ENCODE assay signal across 1 cellular context in the genomic region with DNA sequence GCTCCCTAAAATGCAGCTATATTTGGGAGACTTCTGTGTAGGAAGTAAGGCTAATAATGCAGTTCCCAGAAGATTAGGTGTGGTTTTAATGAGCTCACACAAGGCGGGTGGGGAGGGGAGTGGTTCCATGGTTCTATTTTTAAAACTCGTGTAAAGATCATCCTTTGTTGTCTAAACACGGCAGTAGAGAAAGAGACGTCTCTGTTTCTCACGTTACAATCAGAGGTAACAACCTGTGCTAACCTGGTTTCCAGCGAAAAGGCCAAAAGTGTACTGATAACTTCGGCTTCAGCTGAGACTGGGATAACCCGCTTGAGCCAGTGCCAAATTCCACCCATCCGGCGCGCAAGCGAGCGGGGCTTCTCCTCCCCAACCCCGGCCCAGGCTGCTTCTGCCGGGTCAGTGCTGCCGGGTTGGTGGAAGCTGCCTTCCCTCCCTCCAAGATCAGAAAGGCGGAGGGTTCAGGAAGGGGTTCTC.
TF ChIP-seq lines count a peak whose summit lies in the region.

No MANE protein-coding gene starts in this region.

TF ChIP-seq in GM12878, 131 proteins besides CTCF, POLR2A, EP300 and RAD21:
- TF ChIP-seq RB1 (IDR thresholded peaks at IDR 0.05; ENCODE audit: borderline replicate concordance) = no peak
- TF ChIP-seq STAT1 (conservative IDR thresholded peaks at IDR 0.05) = no peak
- no peak for TF ChIP-seq ZBED1 (IDR thresholded peaks at IDR 0.05; ENCODE audit: borderline replicate concordance)
- no peak for TF ChIP-seq ETV6 (conservative IDR thresholded peaks at IDR 0.05 in 1 of 2, IDR thresholded peaks at IDR 0.05 in 1 of 2; ENCODE audit: borderline replicate concordance in 1 of 2, low read depth in 1 of 2)
- TF ChIP-seq FOXM1 (IDR thresholded peaks at IDR 0.05; ENCODE audit: low read depth, low read length) = no peak
- TF ChIP-seq, protein P1, sequence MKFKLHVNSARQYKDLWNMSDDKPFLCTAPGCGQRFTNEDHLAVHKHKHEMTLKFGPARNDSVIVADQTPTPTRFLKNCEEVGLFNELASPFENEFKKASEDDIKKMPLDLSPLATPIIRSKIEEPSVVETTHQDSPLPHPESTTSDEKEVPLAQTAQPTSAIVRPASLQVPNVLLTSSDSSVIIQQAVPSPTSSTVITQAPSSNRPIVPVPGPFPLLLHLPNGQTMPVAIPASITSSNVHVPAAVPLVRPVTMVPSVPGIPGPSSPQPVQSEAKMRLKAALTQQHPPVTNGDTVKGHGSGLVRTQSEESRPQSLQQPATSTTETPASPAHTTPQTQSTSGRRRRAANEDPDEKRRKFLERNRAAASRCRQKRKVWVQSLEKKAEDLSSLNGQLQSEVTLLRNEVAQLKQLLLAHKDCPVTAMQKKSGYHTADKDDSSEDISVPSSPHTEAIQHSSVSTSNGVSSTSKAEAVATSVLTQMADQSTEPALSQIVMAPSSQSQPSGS (IDR thresholded peaks at IDR 0.05; ENCODE audit: low read length) = 0 out of 2 replicates have a peak, but pooled peaks have one; percentile 16
- TF ChIP-seq SIN3A (IDR thresholded peaks at IDR 0.05; ENCODE audit: low read depth, low read length) = no peak
- TF ChIP-seq, protein P2, sequence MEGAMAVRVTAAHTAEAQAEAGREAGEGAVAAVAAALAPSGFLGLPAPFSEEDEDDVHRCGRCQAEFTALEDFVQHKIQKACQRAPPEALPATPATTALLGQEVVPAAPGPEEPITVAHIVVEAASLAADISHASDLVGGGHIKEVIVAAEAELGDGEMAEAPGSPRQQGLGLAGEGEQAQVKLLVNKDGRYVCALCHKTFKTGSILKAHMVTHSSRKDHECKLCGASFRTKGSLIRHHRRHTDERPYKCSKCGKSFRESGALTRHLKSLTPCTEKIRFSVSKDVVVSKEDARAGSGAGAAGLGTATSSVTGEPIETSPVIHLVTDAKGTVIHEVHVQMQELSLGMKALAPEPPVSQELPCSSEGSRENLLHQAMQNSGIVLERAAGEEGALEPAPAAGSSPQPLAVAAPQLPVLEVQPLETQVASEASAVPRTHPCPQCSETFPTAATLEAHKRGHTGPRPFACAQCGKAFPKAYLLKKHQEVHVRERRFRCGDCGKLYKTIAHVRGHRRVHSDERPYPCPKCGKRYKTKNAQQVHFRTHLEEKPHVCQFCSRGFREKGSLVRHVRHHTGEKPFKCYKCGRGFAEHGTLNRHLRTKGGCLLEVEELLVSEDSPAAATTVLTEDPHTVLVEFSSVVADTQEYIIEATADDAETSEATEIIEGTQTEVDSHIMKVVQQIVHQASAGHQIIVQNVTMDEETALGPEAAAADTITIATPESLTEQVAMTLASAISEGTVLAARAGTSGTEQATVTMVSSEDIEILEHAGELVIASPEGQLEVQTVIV (IDR thresholded peaks at IDR 0.05; ENCODE audit: borderline replicate concordance, partially characterized antibody) = no peak
- no peak for TF ChIP-seq RELA (IDR thresholded peaks at IDR 0.05; ENCODE audit: borderline replicate concordance, partially characterized antibody)
- no peak for TF ChIP-seq JUNB (IDR thresholded peaks at IDR 0.05)
- TF ChIP-seq BACH1 (IDR thresholded peaks at IDR 0.05; ENCODE audit: borderline replicate concordance) = 0 out of 2 replicates have a peak, but pooled peaks have one; percentile 21
- TF ChIP-seq, protein P3, sequence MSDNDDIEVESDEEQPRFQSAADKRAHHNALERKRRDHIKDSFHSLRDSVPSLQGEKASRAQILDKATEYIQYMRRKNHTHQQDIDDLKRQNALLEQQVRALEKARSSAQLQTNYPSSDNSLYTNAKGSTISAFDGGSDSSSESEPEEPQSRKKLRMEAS (IDR thresholded peaks at IDR 0.05; ENCODE audit: low read depth, low read length) = no peak
- TF ChIP-seq MYC (IDR thresholded peaks at IDR 0.05; ENCODE audit: insufficient read depth, insufficient read length, insufficient replicate concordance, low read length, severe bottlenecking) = no peak
- TF ChIP-seq BMI1 (IDR thresholded peaks at IDR 0.05; ENCODE audit: borderline replicate concordance) = no peak
- peak; percentile 63; the same call in 1 of the 2 replicates for TF ChIP-seq MEF2A (IDR thresholded peaks at IDR 0.05; ENCODE audit: insufficient read depth, low read depth, low read length)
- no peak for TF ChIP-seq JUND (IDR thresholded peaks at IDR 0.05; ENCODE audit: low read depth, low read length)
- TF ChIP-seq, protein P4, sequence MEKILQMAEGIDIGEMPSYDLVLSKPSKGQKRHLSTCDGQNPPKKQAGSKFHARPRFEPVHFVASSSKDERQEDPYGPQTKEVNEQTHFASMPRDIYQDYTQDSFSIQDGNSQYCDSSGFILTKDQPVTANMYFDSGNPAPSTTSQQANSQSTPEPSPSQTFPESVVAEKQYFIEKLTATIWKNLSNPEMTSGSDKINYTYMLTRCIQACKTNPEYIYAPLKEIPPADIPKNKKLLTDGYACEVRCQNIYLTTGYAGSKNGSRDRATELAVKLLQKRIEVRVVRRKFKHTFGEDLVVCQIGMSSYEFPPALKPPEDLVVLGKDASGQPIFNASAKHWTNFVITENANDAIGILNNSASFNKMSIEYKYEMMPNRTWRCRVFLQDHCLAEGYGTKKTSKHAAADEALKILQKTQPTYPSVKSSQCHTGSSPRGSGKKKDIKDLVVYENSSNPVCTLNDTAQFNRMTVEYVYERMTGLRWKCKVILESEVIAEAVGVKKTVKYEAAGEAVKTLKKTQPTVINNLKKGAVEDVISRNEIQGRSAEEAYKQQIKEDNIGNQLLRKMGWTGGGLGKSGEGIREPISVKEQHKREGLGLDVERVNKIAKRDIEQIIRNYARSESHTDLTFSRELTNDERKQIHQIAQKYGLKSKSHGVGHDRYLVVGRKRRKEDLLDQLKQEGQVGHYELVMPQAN (conservative IDR thresholded peaks at IDR 0.05) = no peak
- no peak for TF ChIP-seq NFXL1 (IDR thresholded peaks at IDR 0.05; ENCODE audit: borderline replicate concordance)
- TF ChIP-seq ATF7 (IDR thresholded peaks at IDR 0.05; ENCODE audit: low read depth) = no peak
- TF ChIP-seq POU2F2 (IDR thresholded peaks at IDR 0.05; ENCODE audit: borderline replicate concordance, low read depth, low read length) = no peak
- TF ChIP-seq, protein P5, sequence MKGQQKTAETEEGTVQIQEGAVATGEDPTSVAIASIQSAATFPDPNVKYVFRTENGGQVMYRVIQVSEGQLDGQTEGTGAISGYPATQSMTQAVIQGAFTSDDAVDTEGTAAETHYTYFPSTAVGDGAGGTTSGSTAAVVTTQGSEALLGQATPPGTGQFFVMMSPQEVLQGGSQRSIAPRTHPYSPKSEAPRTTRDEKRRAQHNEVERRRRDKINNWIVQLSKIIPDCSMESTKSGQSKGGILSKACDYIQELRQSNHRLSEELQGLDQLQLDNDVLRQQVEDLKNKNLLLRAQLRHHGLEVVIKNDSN (IDR thresholded peaks at IDR 0.05; ENCODE audit: borderline replicate concordance, extremely low read length, insufficient read depth, low read depth, low read length) = no peak
- no peak for TF ChIP-seq RAD51 (IDR thresholded peaks at IDR 0.05)
- TF ChIP-seq, protein P6, sequence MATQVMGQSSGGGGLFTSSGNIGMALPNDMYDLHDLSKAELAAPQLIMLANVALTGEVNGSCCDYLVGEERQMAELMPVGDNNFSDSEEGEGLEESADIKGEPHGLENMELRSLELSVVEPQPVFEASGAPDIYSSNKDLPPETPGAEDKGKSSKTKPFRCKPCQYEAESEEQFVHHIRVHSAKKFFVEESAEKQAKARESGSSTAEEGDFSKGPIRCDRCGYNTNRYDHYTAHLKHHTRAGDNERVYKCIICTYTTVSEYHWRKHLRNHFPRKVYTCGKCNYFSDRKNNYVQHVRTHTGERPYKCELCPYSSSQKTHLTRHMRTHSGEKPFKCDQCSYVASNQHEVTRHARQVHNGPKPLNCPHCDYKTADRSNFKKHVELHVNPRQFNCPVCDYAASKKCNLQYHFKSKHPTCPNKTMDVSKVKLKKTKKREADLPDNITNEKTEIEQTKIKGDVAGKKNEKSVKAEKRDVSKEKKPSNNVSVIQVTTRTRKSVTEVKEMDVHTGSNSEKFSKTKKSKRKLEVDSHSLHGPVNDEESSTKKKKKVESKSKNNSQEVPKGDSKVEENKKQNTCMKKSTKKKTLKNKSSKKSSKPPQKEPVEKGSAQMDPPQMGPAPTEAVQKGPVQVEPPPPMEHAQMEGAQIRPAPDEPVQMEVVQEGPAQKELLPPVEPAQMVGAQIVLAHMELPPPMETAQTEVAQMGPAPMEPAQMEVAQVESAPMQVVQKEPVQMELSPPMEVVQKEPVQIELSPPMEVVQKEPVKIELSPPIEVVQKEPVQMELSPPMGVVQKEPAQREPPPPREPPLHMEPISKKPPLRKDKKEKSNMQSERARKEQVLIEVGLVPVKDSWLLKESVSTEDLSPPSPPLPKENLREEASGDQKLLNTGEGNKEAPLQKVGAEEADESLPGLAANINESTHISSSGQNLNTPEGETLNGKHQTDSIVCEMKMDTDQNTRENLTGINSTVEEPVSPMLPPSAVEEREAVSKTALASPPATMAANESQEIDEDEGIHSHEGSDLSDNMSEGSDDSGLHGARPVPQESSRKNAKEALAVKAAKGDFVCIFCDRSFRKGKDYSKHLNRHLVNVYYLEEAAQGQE (IDR thresholded peaks at IDR 0.05; ENCODE audit: low read depth, low read length) = no peak
- TF ChIP-seq MTA2 (IDR thresholded peaks at IDR 0.05; ENCODE audit: low read depth) = no peak
- TF ChIP-seq, protein P7, sequence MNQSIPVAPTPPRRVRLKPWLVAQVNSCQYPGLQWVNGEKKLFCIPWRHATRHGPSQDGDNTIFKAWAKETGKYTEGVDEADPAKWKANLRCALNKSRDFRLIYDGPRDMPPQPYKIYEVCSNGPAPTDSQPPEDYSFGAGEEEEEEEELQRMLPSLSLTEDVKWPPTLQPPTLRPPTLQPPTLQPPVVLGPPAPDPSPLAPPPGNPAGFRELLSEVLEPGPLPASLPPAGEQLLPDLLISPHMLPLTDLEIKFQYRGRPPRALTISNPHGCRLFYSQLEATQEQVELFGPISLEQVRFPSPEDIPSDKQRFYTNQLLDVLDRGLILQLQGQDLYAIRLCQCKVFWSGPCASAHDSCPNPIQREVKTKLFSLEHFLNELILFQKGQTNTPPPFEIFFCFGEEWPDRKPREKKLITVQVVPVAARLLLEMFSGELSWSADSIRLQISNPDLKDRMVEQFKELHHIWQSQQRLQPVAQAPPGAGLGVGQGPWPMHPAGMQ (IDR thresholded peaks at IDR 0.05; ENCODE audit: borderline replicate concordance) = no peak
- 0 out of 2 replicates have a peak, but pooled peaks have one; percentile 46 for TF ChIP-seq BCL11A (IDR thresholded peaks at IDR 0.05; ENCODE audit: low read depth, low read length)
- TF ChIP-seq IKZF2 (IDR thresholded peaks at IDR 0.05) = no peak
- peak; percentile 73 for TF ChIP-seq RUNX3 (IDR thresholded peaks at IDR 0.05; ENCODE audit: low read length)
- TF ChIP-seq MEF2B (IDR thresholded peaks at IDR 0.05; ENCODE audit: partially characterized antibody, poor library complexity, severe bottlenecking) = no peak
- no peak for TF ChIP-seq SP1 (IDR thresholded peaks at IDR 0.05; ENCODE audit: low read depth, low read length)
- TF ChIP-seq, protein P8, sequence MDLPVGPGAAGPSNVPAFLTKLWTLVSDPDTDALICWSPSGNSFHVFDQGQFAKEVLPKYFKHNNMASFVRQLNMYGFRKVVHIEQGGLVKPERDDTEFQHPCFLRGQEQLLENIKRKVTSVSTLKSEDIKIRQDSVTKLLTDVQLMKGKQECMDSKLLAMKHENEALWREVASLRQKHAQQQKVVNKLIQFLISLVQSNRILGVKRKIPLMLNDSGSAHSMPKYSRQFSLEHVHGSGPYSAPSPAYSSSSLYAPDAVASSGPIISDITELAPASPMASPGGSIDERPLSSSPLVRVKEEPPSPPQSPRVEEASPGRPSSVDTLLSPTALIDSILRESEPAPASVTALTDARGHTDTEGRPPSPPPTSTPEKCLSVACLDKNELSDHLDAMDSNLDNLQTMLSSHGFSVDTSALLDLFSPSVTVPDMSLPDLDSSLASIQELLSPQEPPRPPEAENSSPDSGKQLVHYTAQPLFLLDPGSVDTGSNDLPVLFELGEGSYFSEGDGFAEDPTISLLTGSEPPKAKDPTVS (IDR thresholded peaks at IDR 0.05; ENCODE audit: low read depth, low read length) = no peak
- no peak for TF ChIP-seq NR2C1 (IDR thresholded peaks at IDR 0.05)
- TF ChIP-seq NR2F1 (conservative IDR thresholded peaks at IDR 0.05) = no peak
- TF ChIP-seq PML (IDR thresholded peaks at IDR 0.05; ENCODE audit: low read length) = no peak
- TF ChIP-seq TARDBP (IDR thresholded peaks at IDR 0.05; ENCODE audit: borderline replicate concordance) = no peak
- TF ChIP-seq POLR2AphosphoS2 (IDR thresholded peaks at IDR 0.05; ENCODE audit: low read depth, low read length) = no peak
- no peak for TF ChIP-seq CBFB (IDR thresholded peaks at IDR 0.05; ENCODE audit: low read depth)
- no peak for TF ChIP-seq YY1 (IDR thresholded peaks at IDR 0.05; ENCODE audit: low read depth, low read length)
- TF ChIP-seq ZSCAN29 (IDR thresholded peaks at IDR 0.05) = no peak
- 0 out of 2 replicates have a peak, but pooled peaks have one; percentile 18 for TF ChIP-seq EED (IDR thresholded peaks at IDR 0.05; ENCODE audit: low read depth)
- no peak for TF ChIP-seq HDAC6 (IDR thresholded peaks at IDR 0.05; ENCODE audit: unreplicated experiment)
